Comparison of ENCODE assay signal across 23 cellular contexts in genomic region chr4:3868841-3869572, GRCh38.
"Had no signal": no experiment of that assay in that cellular context is flagged by ENCODE, and none has a peak within 500 bp of the region (broad histone marks: within the 10 kb centered on the region; RNA-seq: fewer than 3 reads in every experiment).

No MANE protein-coding gene starts in this region.

- ATAC-seq: activated CD4-positive, alpha-beta T cell treated with anti-CD3 and anti-CD28 coated beads for 36 hours; left lobe of liver; naive thymus-derived CD4-positive, alpha-beta T cell; stimulated activated effector memory CD8-positive, alpha-beta T cell treated with anti-CD3 and anti-CD28 coated beads, Interleukin-12 subunit alpha, Interleukin-12 subunit beta, amount 100 ng/mL, for 72 hours; stimulated activated naive CD8-positive, alpha-beta T cell treated with anti-CD3 and anti-CD28 coated beads, Interleukin-15, amount 100 ng/mL, for 72 hours had no signal

- H3K9me3 ChIP-seq: prostate gland, right atrium auricular region, transverse colon, uterus had no signal

- H3K4me1 ChIP-seq: prostate gland, transverse colon had no signal

- H3K27ac Mint-ChIP-seq: activated CD4-positive, alpha-beta T cell treated with anti-CD3 and anti-CD28 coated beads for 36 hours; activated naive CD8-positive, alpha-beta T cell; immature natural killer cell; stimulated activated effector memory CD8-positive, alpha-beta T cell treated with anti-CD3 and anti-CD28 coated beads, Interleukin-12 subunit alpha, Interleukin-12 subunit beta, amount 100 ng/mL, for 72 hours; WTC11 had no signal

- H3K36me3 Mint-ChIP-seq: activated naive CD8-positive, alpha-beta T cell; stimulated activated effector memory CD8-positive, alpha-beta T cell treated with anti-CD3 and anti-CD28 coated beads, Interleukin-12 subunit alpha, Interleukin-12 subunit beta, amount 100 ng/mL, for 72 hours had no signal

- DNase-seq: activated CD4-positive, alpha-beta T cell treated with anti-CD3 and anti-CD28 coated beads for 36 hours; activated CD4-positive, alpha-beta T cell treated with anti-CD3 and anti-CD28 coated beads, Interleukin-2, amount 50 U/mL, for 48 hours; activated gamma-delta T cell treated with Interleukin-2 at 50 U/mL for 16 hours; amniotic stem cell; cerebellar nuclear complex; effector CD4-positive, alpha-beta T cell; erythroblast; immature natural killer cell; naive thymus-derived CD4-positive, alpha-beta T cell; stimulated activated CD4-positive, alpha-beta T cell treated with anti-CD3 and anti-CD28 coated beads, Interleukin-2, amount 100 ng/mL, for 24 hours; stimulated activated naive CD8-positive, alpha-beta T cell treated with anti-CD3 and anti-CD28 coated beads, Interleukin-15, amount 100 ng/mL, for 72 hours; T-helper 9 cell; transverse colon had no signal

- H3K36me3 ChIP-seq: prostate gland, right atrium auricular region, transverse colon, uterus had no signal

- H3K9me3 Mint-ChIP-seq: neural crest cell; stimulated activated effector memory CD8-positive, alpha-beta T cell treated with anti-CD3 and anti-CD28 coated beads, Interleukin-12 subunit alpha, Interleukin-12 subunit beta, amount 100 ng/mL, for 72 hours; stimulated activated naive CD8-positive, alpha-beta T cell treated with anti-CD3 and anti-CD28 coated beads, Interleukin-15, amount 100 ng/mL, for 72 hours had no signal

- H3K27ac ChIP-seq: prostate gland, right atrium auricular region, skin epidermis, transverse colon, uterus had no signal

- H3K4me3 ChIP-seq: lung, prostate gland, right atrium auricular region, skin epidermis, transverse colon, uterus had no signal

- H3K4me3 Mint-ChIP-seq: activated CD4-positive, alpha-beta T cell treated with anti-CD3 and anti-CD28 coated beads for 36 hours; activated naive CD8-positive, alpha-beta T cell; immature natural killer cell; naive thymus-derived CD4-positive, alpha-beta T cell; neural crest cell; stimulated activated effector memory CD8-positive, alpha-beta T cell treated with anti-CD3 and anti-CD28 coated beads, Interleukin-12 subunit alpha, Interleukin-12 subunit beta, amount 100 ng/mL, for 72 hours; stimulated activated naive CD8-positive, alpha-beta T cell treated with anti-CD3 and anti-CD28 coated beads, Interleukin-15, amount 100 ng/mL, for 72 hours; WTC11 had no signal
